ENCODE assay signal across 30 cellular contexts in the genomic region with DNA sequence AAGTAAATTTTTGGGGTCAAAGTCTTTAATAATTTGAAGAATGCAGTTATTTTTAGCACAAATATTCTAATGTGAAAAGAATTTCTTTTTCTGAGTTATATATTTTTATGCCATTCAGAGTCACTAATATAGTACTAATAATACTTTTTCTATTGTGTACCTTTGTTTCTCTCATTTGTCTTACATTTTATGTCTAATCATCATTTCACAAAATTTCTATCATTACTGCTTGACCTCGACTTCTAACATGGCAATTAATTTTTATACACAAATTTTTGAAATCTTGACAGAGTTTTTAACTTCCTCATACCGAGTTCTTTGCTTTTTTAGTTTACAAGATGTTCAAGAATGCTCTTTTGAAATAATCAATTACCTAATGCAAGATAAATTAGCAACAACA.
"Had no signal": no experiment of that assay in that cellular context is flagged by ENCODE, and none has a peak within 500 bp of the region (broad histone marks: within the 10 kb centered on the region; RNA-seq: fewer than 3 reads in every experiment).

No MANE protein-coding gene starts in this region.

- H3K36me3 ChIP-seq: colonic mucosa, esophagus muscularis mucosa, gastrocnemius medialis, heart left ventricle had no signal

- H3K9me3 ChIP-seq: body of pancreas, colonic mucosa, esophagus muscularis mucosa, gastrocnemius medialis, heart left ventricle had no signal

- ATAC-seq: activated T-cell treated with anti-CD3 and anti-CD28 coated beads, Interleukin-2, amount 50 U/mL, for 72 hours; body of pancreas; foreskin keratinocyte; gastrocnemius medialis; heart left ventricle had no signal

- H3K4me1 Mint-ChIP-seq: activated CD4-positive, alpha-beta memory T cell treated with anti-CD3 and anti-CD28 coated beads, Interleukin-2, amount 10 ng/mL, durations not matched to agents 7 days and 5 days; activated CD4-positive, alpha-beta T cell treated with anti-CD3 and anti-CD28 coated beads, Interleukin-2, amount 10 ng/mL, durations not matched to agents 7 days and 5 days had no signal

- H3K36me3 Mint-ChIP-seq: activated naive CD8-positive, alpha-beta T cell; WTC11 had no signal

- DNase-seq: activated CD4-positive, alpha-beta memory T cell treated with anti-CD3 and anti-CD28 coated beads, Interleukin-2, amount 10 ng/mL, durations not matched to agents 7 days and 5 days; activated CD4-positive, alpha-beta T cell treated with anti-CD3 and anti-CD28 coated beads for 1 hour; activated CD4-positive, alpha-beta T cell treated with anti-CD3 and anti-CD28 coated beads for 4 hours; activated CD4-positive, alpha-beta T cell treated with anti-CD3 and anti-CD28 coated beads, Interleukin-2, amount 10 ng/mL, durations not matched to agents 7 days and 5 days; activated CD4-positive, alpha-beta T cell treated with anti-CD3 and anti-CD28 coated beads, Interleukin-2, amount 50 U/mL, for 4 hours; activated CD8-positive, alpha-beta memory T cell treated with anti-CD3 and anti-CD28 coated beads, Interleukin-2, amount 50 U/mL, for 48 hours; activated effector memory CD4-positive, alpha-beta T cell treated with Interleukin-2 at 50 U/mL for 16 hours; activated gamma-delta T cell treated with Interleukin-2 at 50 U/mL for 16 hours; activated naive CD4-positive, alpha-beta T cell treated with anti-CD3 and anti-CD28 coated beads, Interleukin-2, amount 50 U/mL, for 16 hours; activated naive CD4-positive, alpha-beta T cell treated with Interleukin-2 at 50 U/mL for 16 hours; activated T-cell treated with anti-CD3 and anti-CD28 coated beads for 4 hours; activated T-cell treated with anti-CD3 and anti-CD28 coated beads, Interleukin-2, amount 50 U/mL, for 24 hours; activated T-cell treated with anti-CD3 and anti-CD28 coated beads, Interleukin-2, amount 50 U/mL, for 72 hours; amniotic stem cell; anterior cingulate cortex; body of pancreas; central memory CD4-positive, alpha-beta T cell; cerebellar nuclear complex; colonic mucosa; effector memory CD4-positive, alpha-beta T cell; endodermal cell; foreskin keratinocyte; gastrocnemius medialis; glutamatergic neuron; heart left ventricle; T-helper 2 cell had no signal

- H3K4me1 ChIP-seq: body of pancreas, colonic mucosa, esophagus muscularis mucosa, foreskin keratinocyte, gastrocnemius medialis had no signal

- H3K27me3 ChIP-seq: body of pancreas, colonic mucosa, esophagus muscularis mucosa, foreskin keratinocyte, gastrocnemius medialis, heart left ventricle had no signal

- H3K9me3 Mint-ChIP-seq: activated CD4-positive, alpha-beta memory T cell treated with anti-CD3 and anti-CD28 coated beads, Interleukin-2, amount 10 ng/mL, durations not matched to agents 7 days and 5 days; activated CD4-positive, alpha-beta T cell treated with anti-CD3 and anti-CD28 coated beads, Interleukin-2, amount 10 ng/mL, durations not matched to agents 7 days and 5 days; activated T-cell treated with anti-CD3 and anti-CD28 coated beads, Interleukin-2, amount 50 U/mL, for 24 hours; activated T-cell treated with anti-CD3 and anti-CD28 coated beads, Interleukin-2, amount 50 U/mL, for 72 hours; endodermal cell had no signal

- H3K4me3 Mint-ChIP-seq: activated CD4-positive, alpha-beta memory T cell treated with anti-CD3 and anti-CD28 coated beads, Interleukin-2, amount 10 ng/mL, durations not matched to agents 7 days and 5 days; activated CD4-positive, alpha-beta T cell treated with anti-CD3 and anti-CD28 coated beads, Interleukin-2, amount 10 ng/mL, durations not matched to agents 7 days and 5 days; activated naive CD8-positive, alpha-beta T cell; activated T-cell treated with anti-CD3 and anti-CD28 coated beads, Interleukin-2, amount 50 U/mL, for 24 hours; activated T-cell treated with anti-CD3 and anti-CD28 coated beads, Interleukin-2, amount 50 U/mL, for 72 hours; endodermal cell; WTC11 had no signal

- H3K4me3 ChIP-seq: body of pancreas, colonic mucosa, esophagus muscularis mucosa, gastrocnemius medialis, heart left ventricle had no signal

- H3K27ac Mint-ChIP-seq: activated CD4-positive, alpha-beta memory T cell treated with anti-CD3 and anti-CD28 coated beads, Interleukin-2, amount 10 ng/mL, durations not matched to agents 7 days and 5 days; activated CD4-positive, alpha-beta T cell treated with anti-CD3 and anti-CD28 coated beads, Interleukin-2, amount 10 ng/mL, durations not matched to agents 7 days and 5 days; activated naive CD8-positive, alpha-beta T cell; activated T-cell treated with anti-CD3 and anti-CD28 coated beads, Interleukin-2, amount 50 U/mL, for 24 hours; activated T-cell treated with anti-CD3 and anti-CD28 coated beads, Interleukin-2, amount 50 U/mL, for 72 hours; endodermal cell; WTC11 had no signal

- H3K27ac ChIP-seq: body of pancreas, colonic mucosa, esophagus muscularis mucosa, foreskin keratinocyte, gastrocnemius medialis, heart left ventricle, VCaP had no signal
